Comparison of ENCODE assay signal across 34 cellular contexts in genomic region chrX:82058728-82059127, GRCh38.
"Had no signal": no experiment of that assay in that cellular context is flagged by ENCODE, and none has a peak within 500 bp of the region (broad histone marks: within the 10 kb centered on the region; RNA-seq: fewer than 3 reads in every experiment).

No MANE protein-coding gene starts in this region.

- DNase-seq: Karpas-422, Kasumi-1, MG63, MM.1S, MV-4-11, NCI-H1048, NCI-H1092, NCI-H1092 treated with DMSO at 0.1 percent for 48 hours, NCI-H1105, NCI-H1105 treated with DMSO at 0.1 percent for 48 hours, NCI-H1417, NCI-H1417 treated with DMSO at 0.1 percent for 48 hours, NCI-H1436, NCI-H1436 treated with DMSO at 0.1 percent for 48 hours, NCI-H146, NCI-H1694, NCI-H1694 treated with DMSO at 0.1 percent for 48 hours, NCI-H187, NCI-H187 treated with DMSO at 0.1 percent for 48 hours, NCI-H1930, NCI-H2029, NCI-H2029 treated with DMSO at 0.1 percent for 48 hours, NCI-H2081, NCI-H2081 treated with DMSO at 0.1 percent for 48 hours, NCI-H2107, NCI-H2171, NCI-H2171 treated with DMSO at 0.1 percent for 48 hours, NCI-H2227 treated with DMSO at 0.1 percent for 48 hours, NCI-H226, NCI-H345, NCI-H446, NCI-H446 treated with DMSO at 0.1 percent for 48 hours, NCI-H510A, NCI-H510A treated with DMSO at 0.1 percent for 48 hours had no signal

- H3K4me3 ChIP-seq: MG63 had no signal

- H3K27me3 ChIP-seq: MG63 had no signal

- H3K36me3 ChIP-seq: MG63 had no signal

- H3K9me3 ChIP-seq: MG63 had no signal
